6 cellular contexts compared by ENCODE assay signal in the genomic region with DNA sequence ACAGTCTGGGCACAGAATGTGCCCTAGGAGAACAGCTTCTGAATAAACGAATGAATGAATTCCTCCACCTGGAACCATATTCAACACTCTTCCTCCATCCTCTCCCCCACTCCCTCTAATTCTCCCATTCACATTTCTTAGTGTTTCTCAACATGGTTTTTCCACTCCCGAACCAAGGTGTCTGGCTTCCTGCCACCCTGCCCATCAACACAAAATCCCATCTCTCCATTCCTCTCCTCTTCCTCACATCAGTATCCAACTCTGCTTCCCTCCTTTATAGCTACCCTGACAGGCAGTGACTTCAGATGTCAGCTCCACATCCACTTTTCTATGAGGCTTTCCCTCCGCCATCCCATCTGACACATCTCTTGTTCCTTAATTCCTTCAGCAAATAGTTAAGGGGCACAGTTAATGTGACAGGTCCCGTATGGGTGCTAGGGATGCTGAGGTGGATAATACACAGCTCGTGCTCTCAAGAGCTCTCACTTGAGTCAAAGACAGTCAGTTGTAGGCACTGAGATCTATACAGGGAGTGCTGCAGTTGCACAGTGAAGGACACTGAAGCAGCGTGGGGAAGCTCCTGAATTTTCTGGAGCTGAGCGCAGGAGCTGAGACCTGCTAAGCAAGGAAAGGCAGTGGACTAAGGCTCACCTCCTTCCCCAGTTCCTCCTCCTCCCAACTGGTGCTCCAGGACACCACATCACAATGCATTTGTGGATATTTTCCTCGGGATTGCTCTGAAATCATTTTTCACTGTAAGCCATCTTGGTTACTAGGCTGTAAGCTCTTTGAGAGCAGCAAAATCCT. TPM values are rescaled to one million over a fixed set of nuclear protein-coding genes. Genes with fewer than 3 reads are reported as not detected.
A peak's percentile ranks its signal among the peaks of the same experiment; 100 is the strongest.
DNase-seq lines count a peak whose midpoint lies in the region; TF ChIP-seq lines count a peak whose summit lies in the region.

No MANE protein-coding gene starts in this region.

- BruUV-seq in OCI-LY7 (replicated peaks; lab: Mats Ljungman, UMichigan): no TSS peak

- H3K79me2 ChIP-seq in OCI-LY7 (ENCODE audit: insufficient read depth, low read depth, low read length): peaks cover 61% of the 10 kb centered on the region; the same call in 1 of the 2 replicates

- in situ Hi-C loops in GM13976 (cut with MboI; ENCODE audit: low sequenced_read_pairs, unreplicated experiment): no loop called here

- POLR2A ChIA-PET in OCI-LY7 (lab: Charles Lee): interaction anchor here (0.7 to 1.7 kb wide), 7 partner anchors 9 to 124 kb away, joined by 3 to 11 read pairs (median 3); no protein-coding TSS in a partner anchor

- CTCF ChIA-PET in OCI-LY7 (lab: Charles Lee; ENCODE audit: unreplicated experiment): interaction anchor here (0.6 to 1.0 kb wide), 2 partner anchors 17 to 579 kb away, joined by 3 to 5 read pairs; no protein-coding TSS in a partner anchor

- TF ChIP-seq CTCF in OCI-LY7 (conservative IDR thresholded peaks at IDR 0.05; ENCODE audit: low read length): no peak
- TF ChIP-seq CTCF in foreskin fibroblast (IDR thresholded peaks at IDR 0.05; ENCODE audit: low read depth, low read length): no peak
- no peak for TF ChIP-seq CTCF in GM13976 (IDR thresholded peaks at IDR 0.05; ENCODE audit: borderline replicate concordance, control extremely low read depth, extremely low read depth, insufficient read depth, missing control alignments)

- H2AFZ ChIP-seq in OCI-LY7 (ENCODE audit: low read length): no peak overlapping the region

- H4K20me1 ChIP-seq in OCI-LY7 (ENCODE audit: insufficient read depth, low read length): no peaks in the 10 kb centered on the region

- peak overlapping the region; percentile 79 for H3K4me3 ChIP-seq in OCI-LY7 (ENCODE audit: low read depth, low read length, poor library complexity, severe bottlenecking)
- peak overlapping the region; percentile 97 to 98 for H3K4me3 ChIP-seq in foreskin fibroblast (ENCODE audit: low read depth in 1 of 2, low read length in 2 of 2)

- no peaks in the 10 kb centered on the region for H3K9me3 ChIP-seq in OCI-LY7 (ENCODE audit: low read length)

- intact Hi-C loops in OCI-LY7 (cut with micrococcal nuclease; ENCODE audit: unreplicated experiment): loop anchor here (5.0 kb wide), 2 partner anchors 128 to 193 kb away; a partner anchor contains a TSS

- DNase-seq in OCI-LY7 (ENCODE audit: low spot score): no peak
- peak in 1 of 2 donors; percentile 37 for DNase-seq in foreskin fibroblast
- no peak for DNase-seq in GM13976 (ENCODE audit: low spot score)
- DNase-seq in NCI-H526 treated with DMSO at 0.1 percent for 48 hours (lab: John Stamatoyannopoulos, UW): no peak
- DNase-seq in epidermal melanocyte (ENCODE audit: insufficient read length, low spot score): no peak

- H3K4me1 ChIP-seq in OCI-LY7 (ENCODE audit: insufficient read depth, low read length, poor library complexity, severe bottlenecking): peaks cover 79% of the 10 kb centered on the region

- H3K36me3 ChIP-seq in OCI-LY7 (ENCODE audit: insufficient read depth, low read length): peaks cover 11% of the 10 kb centered on the region; the same call in 1 of the 2 replicates

- peak overlapping the region; percentile 85 for H3K4me2 ChIP-seq in OCI-LY7 (ENCODE audit: low read length)

- H3K27ac ChIP-seq in OCI-LY7 (ENCODE audit: low read depth, low read length, poor library complexity, severe bottlenecking) (peak overlapping the region; percentile 56), temporal lobe (ENCODE audit: low read depth, low read length) (peak overlapping the region; percentile 98)

- no peaks in the 10 kb centered on the region for H3K9me2 ChIP-seq in OCI-LY7 (ENCODE audit: insufficient read depth, low read length)

RNA-seq across cellular contexts. Expression of a gene that starts 2.7 kb away (rescaled TPM):
- total RNA-seq in OCI-LY7 (2014; rRNA removed; shearing (Covaris generic)): 23.4 and 37.3 TPM in 2 replicates
- total RNA-seq in OCI-LY7 (2022): 50.9 and 55.7 TPM in 2 replicates
- 8.1 TPM for total RNA-seq in temporal lobe

RNA-seq across cellular contexts. Expression of a gene that starts 28.7 kb away (rescaled TPM):
- total RNA-seq in OCI-LY7 (2014; rRNA removed; shearing (Covaris generic)): not detected in 2 replicates
- total RNA-seq in OCI-LY7 (2022): not detected in 2 replicates
- total RNA-seq in temporal lobe: not detected

RNA-seq across cellular contexts. Expression of a gene that starts 36.2 kb away (rescaled TPM):
- total RNA-seq in OCI-LY7 (2014; rRNA removed; shearing (Covaris generic)): 0.35 and 0.51 TPM in 2 replicates
- total RNA-seq in OCI-LY7 (2022): 1.0 and 1.3 TPM in 2 replicates
- total RNA-seq in temporal lobe: not detected

RNA-seq across cellular contexts. Expression of a gene that starts 44.8 kb away (rescaled TPM):
- total RNA-seq in OCI-LY7 (2014; rRNA removed; shearing (Covaris generic)): not detected in 2 replicates
- total RNA-seq in OCI-LY7 (2022) (not detected in 2 replicates), temporal lobe (0.98 TPM)
